In the genomic region with DNA sequence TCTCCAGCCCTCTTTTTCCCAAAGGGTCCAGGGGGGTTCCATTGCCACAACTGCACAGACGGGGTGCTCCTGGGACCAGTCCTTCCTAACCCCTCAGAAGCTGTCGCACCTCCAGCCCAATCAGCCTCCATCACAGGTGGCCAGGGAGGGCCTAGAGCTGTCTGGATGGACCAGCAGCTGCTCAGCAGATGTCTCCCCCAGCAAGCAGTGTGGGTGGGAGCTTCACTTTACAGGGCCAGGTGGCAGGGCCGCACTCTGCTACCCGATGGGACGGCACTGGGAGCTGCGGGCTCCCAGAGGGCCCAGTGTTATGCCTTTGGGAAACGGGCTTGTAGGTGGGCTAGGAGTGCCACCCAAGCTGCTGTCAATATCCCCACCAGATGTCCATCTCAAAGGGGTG, we compare ENCODE assay signal across 22 cellular contexts.
"Had no signal": no experiment of that assay in that cellular context is flagged by ENCODE, and none has a peak within 500 bp of the region (broad histone marks: within the 10 kb centered on the region; RNA-seq: fewer than 3 reads in every experiment).

No MANE protein-coding gene starts in this region.

- H3K4me3 ChIP-seq: ascending aorta, colonic mucosa, esophagus squamous epithelium, gastrocnemius medialis, heart left ventricle, pancreas, psoas muscle, right atrium auricular region, spleen, tibial artery had no signal

- DNase-seq: activated CD4-positive, alpha-beta T cell treated with anti-CD3 and anti-CD28 coated beads for 1 hour; activated gamma-delta T cell treated with Interleukin-2 at 50 U/mL for 16 hours; activated T-cell treated with anti-CD3 and anti-CD28 coated beads, Interleukin-2, amount 50 U/mL, for 1 hour; brain microvascular endothelial cell; colonic mucosa; endodermal cell; esophagus squamous epithelium; gastrocnemius medialis; left cardiac atrium; midbrain; pancreas; psoas muscle; spleen; stimulated activated CD4-positive, alpha-beta T cell treated with anti-CD3 and anti-CD28 coated beads, Interleukin-4, amount 100 ng/mL, for 24 hours; stimulated activated naive CD4-positive, alpha-beta T cell treated with Interleukin-2 at 50 U/mL for 16 hours; T-helper 9 cell; tibial artery had no signal

- H3K27me3 ChIP-seq: ascending aorta, brain microvascular endothelial cell, colonic mucosa, gastrocnemius medialis, heart left ventricle, pancreas, right atrium auricular region had no signal

- H3K27ac ChIP-seq: ascending aorta, brain microvascular endothelial cell, colonic mucosa, esophagus squamous epithelium, gastrocnemius medialis, heart left ventricle, pancreas, psoas muscle, right atrium auricular region, spleen, tibial artery had no signal

- ATAC-seq: activated naive CD4-positive, alpha-beta T cell treated with anti-CD3 and anti-CD28 coated beads, Interleukin-2, amount 50 U/mL, for 72 hours; gastrocnemius medialis; heart left ventricle; left cardiac atrium; natural killer cell treated with Interleukin-12 subunit alpha and Interleukin-12 subunit beta and Interleukin-15 and Interleukin-18, amount 100 ng/mL, for 72 hours; pancreas; psoas muscle had no signal
